1 cellular context compared by ENCODE assay signal in the genomic region with DNA sequence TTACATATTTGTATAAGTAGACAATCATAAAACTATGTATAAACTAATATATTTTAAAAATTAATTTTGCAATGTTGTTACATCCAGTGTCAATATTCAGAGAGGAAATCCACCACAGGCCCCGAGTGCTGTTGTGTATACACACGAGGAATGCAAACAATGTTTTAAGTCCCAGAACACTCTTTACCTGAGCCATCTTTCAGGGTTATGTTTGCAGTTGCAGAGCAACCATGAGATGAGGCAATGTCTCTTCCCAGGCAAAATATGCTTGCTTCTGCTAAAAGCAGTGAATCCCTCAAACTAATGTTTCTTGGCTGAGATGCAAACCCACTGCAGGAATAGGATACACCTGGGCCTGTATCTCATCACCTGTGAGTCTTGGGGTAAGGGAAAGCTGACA.
A peak's percentile ranks its signal among the peaks of the same experiment; 100 is the strongest.
TF ChIP-seq lines count a peak whose summit lies in the region.

No MANE protein-coding gene starts in this region.

TF ChIP-seq in HepG2, 621 proteins besides CTCF, POLR2A, EP300 and RAD21 (continued from another document and continues in another):
- TF ChIP-seq FOXP1 (IDR thresholded peaks at IDR 0.05) (peak; percentile 75; the same call in 1 of the 2 replicates), FOXP1 (CRISPR knock-in tag; IDR thresholded peaks at IDR 0.05) (peak; percentile 97), THAP9 (CRISPR knock-in tag; IDR thresholded peaks at IDR 0.05; ENCODE audit: borderline replicate concordance) (no peak), KDM5B (CRISPR knock-in tag; IDR thresholded peaks at IDR 0.05; ENCODE audit: borderline replicate concordance) (no peak), ARNT2 (CRISPR knock-in tag; IDR thresholded peaks at IDR 0.05; ENCODE audit: low read depth) (no peak), ZNF552 (CRISPR knock-in tag; IDR thresholded peaks at IDR 0.05; ENCODE audit: borderline replicate concordance) (no peak), FOXA3 (CRISPR knock-in tag; IDR thresholded peaks at IDR 0.05) (peak; percentile 95), ARID5B (CRISPR knock-in tag; IDR thresholded peaks at IDR 0.05) (peak; percentile 97), ZZZ3 (CRISPR knock-in tag; IDR thresholded peaks at IDR 0.05; ENCODE audit: borderline replicate concordance) (no peak), ZNF570 (CRISPR knock-in tag; IDR thresholded peaks at IDR 0.05; ENCODE audit: borderline replicate concordance) (no peak), YY1 (IDR thresholded peaks at IDR 0.05; ENCODE audit: insufficient read depth, insufficient replicate concordance, low read depth, low read length) (no peak), ZNF572 (CRISPR knock-in tag; IDR thresholded peaks at IDR 0.05) (no peak), MXI1 (IDR thresholded peaks at IDR 0.05; ENCODE audit: borderline replicate concordance, low read depth, low read length) (no peak; the same call in 2 of the 3 replicates), PITX1 (CRISPR knock-in tag; IDR thresholded peaks at IDR 0.05) (peak; percentile 89), YEATS4 (CRISPR knock-in tag; IDR thresholded peaks at IDR 0.05; ENCODE audit: borderline replicate concordance) (peak; percentile 52; the same call in 1 of the 2 replicates), EED (CRISPR knock-in tag; IDR thresholded peaks at IDR 0.05) (no peak), ZNF234 (CRISPR knock-in tag; conservative IDR thresholded peaks at IDR 0.05) (no peak), MEF2D (CRISPR knock-in tag; IDR thresholded peaks at IDR 0.05) (no peak), NFAT5 (CRISPR knock-in tag; IDR thresholded peaks at IDR 0.05) (no peak), NFATC3 (CRISPR knock-in tag; IDR thresholded peaks at IDR 0.05) (no peak), CERS6 (CRISPR knock-in tag; IDR thresholded peaks at IDR 0.05) (no peak), HNF1B (CRISPR knock-in tag; IDR thresholded peaks at IDR 0.05) (peak; percentile 76), KMT2A (CRISPR knock-in tag; IDR thresholded peaks at IDR 0.05) (0 out of 2 replicates have a peak, but pooled peaks have one; percentile 58), MXD1 (CRISPR knock-in tag; IDR thresholded peaks at IDR 0.05) (no peak), RBM22 (optimal IDR thresholded peaks at IDR 0.05; ENCODE audit: low read length) (no peak), NAIF1 (CRISPR knock-in tag; IDR thresholded peaks at IDR 0.05; ENCODE audit: borderline replicate concordance) (no peak), NFYB (CRISPR knock-in tag; IDR thresholded peaks at IDR 0.05) (no peak), ZMYM4 (CRISPR knock-in tag; IDR thresholded peaks at IDR 0.05) (peak; percentile 73), ZNF644 (CRISPR knock-in tag; IDR thresholded peaks at IDR 0.05; ENCODE audit: low read depth) (peak; percentile 85), ZNF563 (CRISPR knock-in tag; IDR thresholded peaks at IDR 0.05) (no peak), HMGA1 (CRISPR knock-in tag; conservative IDR thresholded peaks at IDR 0.05) (no peak), ZNF251 (CRISPR knock-in tag; IDR thresholded peaks at IDR 0.05) (no peak), RELA (CRISPR knock-in tag; IDR thresholded peaks at IDR 0.05) (no peak), ZNF564 (CRISPR knock-in tag; IDR thresholded peaks at IDR 0.05) (no peak), MTF1 (CRISPR knock-in tag; IDR thresholded peaks at IDR 0.05) (no peak)
- TF ChIP-seq, protein P1, sequence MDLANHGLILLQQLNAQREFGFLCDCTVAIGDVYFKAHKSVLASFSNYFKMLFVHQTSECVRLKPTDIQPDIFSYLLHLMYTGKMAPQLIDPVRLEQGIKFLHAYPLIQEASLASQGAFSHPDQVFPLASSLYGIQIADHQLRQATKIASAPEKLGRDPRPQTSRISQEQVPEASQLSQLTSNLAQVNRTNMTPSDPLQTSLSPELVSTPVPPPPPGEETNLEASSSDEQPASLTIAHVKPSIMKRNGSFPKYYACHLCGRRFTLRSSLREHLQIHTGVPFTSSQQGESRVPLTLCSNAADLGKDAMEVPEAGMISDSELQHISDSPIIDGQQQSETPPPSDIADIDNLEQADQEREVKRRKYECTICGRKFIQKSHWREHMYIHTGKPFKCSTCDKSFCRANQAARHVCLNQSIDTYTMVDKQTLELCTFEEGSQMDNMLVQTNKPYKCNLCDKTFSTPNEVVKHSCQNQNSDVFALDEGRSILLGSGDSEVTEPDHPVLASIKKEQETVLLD (CRISPR knock-in tag; IDR thresholded peaks at IDR 0.05; ENCODE audit: low read depth): no peak
- TF ChIP-seq, protein P2, sequence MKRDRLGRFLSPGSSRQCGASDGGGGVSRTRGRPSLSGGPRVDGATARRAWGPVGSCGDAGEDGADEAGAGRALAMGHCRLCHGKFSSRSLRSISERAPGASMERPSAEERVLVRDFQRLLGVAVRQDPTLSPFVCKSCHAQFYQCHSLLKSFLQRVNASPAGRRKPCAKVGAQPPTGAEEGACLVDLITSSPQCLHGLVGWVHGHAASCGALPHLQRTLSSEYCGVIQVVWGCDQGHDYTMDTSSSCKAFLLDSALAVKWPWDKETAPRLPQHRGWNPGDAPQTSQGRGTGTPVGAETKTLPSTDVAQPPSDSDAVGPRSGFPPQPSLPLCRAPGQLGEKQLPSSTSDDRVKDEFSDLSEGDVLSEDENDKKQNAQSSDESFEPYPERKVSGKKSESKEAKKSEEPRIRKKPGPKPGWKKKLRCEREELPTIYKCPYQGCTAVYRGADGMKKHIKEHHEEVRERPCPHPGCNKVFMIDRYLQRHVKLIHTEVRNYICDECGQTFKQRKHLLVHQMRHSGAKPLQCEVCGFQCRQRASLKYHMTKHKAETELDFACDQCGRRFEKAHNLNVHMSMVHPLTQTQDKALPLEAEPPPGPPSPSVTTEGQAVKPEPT (CRISPR knock-in tag; IDR thresholded peaks at IDR 0.05; ENCODE audit: low read depth): no peak
- TF ChIP-seq, protein P3, sequence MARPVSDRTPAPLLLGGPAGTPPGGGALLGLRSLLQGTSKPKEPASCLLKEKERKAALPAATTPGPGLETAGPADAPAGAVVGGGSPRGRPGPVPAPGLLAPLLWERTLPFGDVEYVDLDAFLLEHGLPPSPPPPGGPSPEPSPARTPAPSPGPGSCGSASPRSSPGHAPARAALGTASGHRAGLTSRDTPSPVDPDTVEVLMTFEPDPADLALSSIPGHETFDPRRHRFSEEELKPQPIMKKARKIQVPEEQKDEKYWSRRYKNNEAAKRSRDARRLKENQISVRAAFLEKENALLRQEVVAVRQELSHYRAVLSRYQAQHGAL (CRISPR knock-in tag; IDR thresholded peaks at IDR 0.05; ENCODE audit: not compliant biosample characterization): peak; percentile 29
